Comparison of ENCODE assay signal across 12 cellular contexts in the genomic region with DNA sequence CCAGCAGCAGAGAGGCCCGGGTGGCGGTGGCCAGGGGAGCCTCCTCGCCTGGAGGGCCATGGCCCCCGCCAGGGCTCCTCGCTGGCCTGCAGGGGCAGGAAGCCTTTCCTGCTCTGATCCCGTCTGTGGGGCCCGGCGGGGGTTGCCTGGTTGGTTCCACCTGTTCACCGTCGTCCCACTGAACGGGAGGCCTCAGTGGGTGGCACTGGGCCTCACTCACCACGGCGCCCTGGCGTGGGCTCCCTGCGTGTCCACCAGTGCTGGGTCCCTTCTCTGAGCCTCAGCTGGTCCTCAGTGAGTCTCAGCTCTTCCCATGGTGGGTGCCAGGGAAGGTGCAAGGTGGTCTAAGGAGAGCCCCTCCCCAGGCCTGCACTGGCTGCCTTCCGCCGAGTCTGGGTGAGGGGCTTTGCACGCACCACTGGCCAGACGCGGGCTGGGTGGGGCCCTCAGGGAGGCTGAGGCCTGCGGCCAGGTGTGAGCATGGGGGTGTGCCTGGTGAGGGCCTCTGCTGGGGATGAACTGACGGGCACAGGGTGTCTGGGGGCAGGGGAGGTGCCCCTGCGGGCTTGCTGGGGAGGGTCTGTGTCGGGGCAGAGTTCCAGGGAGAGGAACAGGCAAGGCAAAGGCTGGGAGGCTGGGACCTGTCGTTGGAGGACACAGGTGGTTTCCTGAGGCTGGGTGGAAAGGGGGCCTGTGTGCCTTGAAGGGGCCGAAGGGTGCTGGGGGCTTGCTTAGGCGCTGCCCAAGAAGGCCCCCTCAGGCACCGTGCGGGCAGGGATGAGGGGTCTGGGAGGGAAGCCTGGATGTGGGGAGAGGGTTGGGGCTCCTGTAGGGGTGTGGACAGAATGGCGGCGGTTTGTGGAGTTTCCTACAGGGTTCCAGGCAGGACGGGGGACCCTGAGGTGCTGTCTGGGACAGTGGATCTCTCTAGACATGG.
DNase-seq lines count a peak whose midpoint lies in the region; ATAC-seq and TF ChIP-seq lines count a peak whose summit lies in the region.
"Had no signal": no experiment of that assay in that cellular context is flagged by ENCODE, and none has a peak within 500 bp of the region (broad histone marks: within the 10 kb centered on the region; RNA-seq: fewer than 3 reads in every experiment).

No MANE protein-coding gene starts in this region.

- DNase-seq in CD14-positive monocyte (ENCODE audit: low spot score) (peak; percentile 26), RWPE2 (ENCODE audit: low spot score) (peak; percentile 69), cardiac septum (ENCODE audit: low spot score) (peak; percentile 68), ovary (peak; percentile 4 to 17 (median 9)), NCI-H1092 (lab: John Stamatoyannopoulos, UW) (no peak), SK-N-DZ (ENCODE audit: low spot score) (no peak)
- no peak for DNase-seq in stimulated activated CD4-positive, alpha-beta T cell treated with anti-CD3 and anti-CD28 coated beads, Interleukin-2, amount 100 ng/mL, for 24 hours
- DNase-seq: effector CD4-positive, alpha-beta T cell; lower lobe of right lung had no signal

- H3K27me3 Mint-ChIP-seq in CD14-positive monocyte (ENCODE audit: low read depth in 3 of 3): peaks cover 45 to 56% (median 50%) of the 10 kb centered on the region in 3 donors

- intact Hi-C loops in CD14-positive monocyte (cut with micrococcal nuclease) (no loop called here), cardiac septum (cut with DNase I) (no loop called here), ovary (cut with DNase I) (no loop called here)

- no peak overlapping the region for H3K4me3 ChIP-seq in RWPE2 (ENCODE audit: severe bottlenecking)
- no peak overlapping the region for H3K4me3 ChIP-seq in ovary
- H3K4me3 ChIP-seq: BLaER1, lower lobe of right lung, smooth muscle cell had no signal

- peaks cover 0 to 14% (median 3%) of the 10 kb centered on the region in 7 donors for H3K9me3 Mint-ChIP-seq in CD14-positive monocyte

- H3K36me3 ChIP-seq in RWPE2 (ENCODE audit: low read depth): no peaks in the 10 kb centered on the region
- no peaks in the 10 kb centered on the region for H3K36me3 ChIP-seq in ovary
- H3K36me3 ChIP-seq: lower lobe of right lung had no signal

- H3K4me1 ChIP-seq in RWPE2 (ENCODE audit: insufficient read depth, poor library complexity, severe bottlenecking) (no peaks in the 10 kb centered on the region), ovary (ENCODE audit: insufficient read depth) (no peaks in the 10 kb centered on the region)
- H3K4me1 ChIP-seq: BLaER1, lower lobe of right lung had no signal

- no peak for TF ChIP-seq POLR2A in ovary (IDR thresholded peaks at IDR 0.05)

- H3K27ac Mint-ChIP-seq in CD14-positive monocyte: no peak overlapping the region

- peaks cover 3% of the 10 kb centered on the region for H3K9me3 ChIP-seq in RWPE2 (ENCODE audit: severe bottlenecking)
- H3K9me3 ChIP-seq in ovary: no peaks in the 10 kb centered on the region
- H3K9me3 ChIP-seq: BLaER1, lower lobe of right lung had no signal

- no peak for TF ChIP-seq CTCF in CD14-positive monocyte (IDR thresholded peaks at IDR 0.05)
- TF ChIP-seq CTCF in RWPE2 (IDR thresholded peaks at IDR 0.05; ENCODE audit: poor library complexity, severe bottlenecking): no peak
- no peak for TF ChIP-seq CTCF in ovary (IDR thresholded peaks at IDR 0.05)

- no peak for TF ChIP-seq EP300 in ovary (IDR thresholded peaks at IDR 0.05)

- peaks cover 0 to 6% of the 10 kb centered on the region in 2 donors for H3K36me3 Mint-ChIP-seq in CD14-positive monocyte

- H3K27ac ChIP-seq in RWPE2 (ENCODE audit: poor library complexity, severe bottlenecking) (no peak overlapping the region), ovary (no peak overlapping the region)
- H3K27ac ChIP-seq: BLaER1, lower lobe of right lung had no signal

- peak overlapping the region in 1 of 2 donors; percentile 20 for H3K4me3 Mint-ChIP-seq in CD14-positive monocyte

- peaks cover 8% of the 10 kb centered on the region for H3K4me1 Mint-ChIP-seq in CD14-positive monocyte

- WGBS in ovary, 3 donors: 86 to 92% (median 88%) methylated on average over 26 to 32 of the region's 32 CpGs

- ATAC-seq in RWPE2 (ENCODE audit: low read depth) (no peak), HG03108 (IDR thresholded peaks at IDR 0.05; ENCODE audit: unreplicated experiment) (no peak)

- no peaks in the 10 kb centered on the region for H3K27me3 ChIP-seq in RWPE2 (ENCODE audit: insufficient read depth, poor library complexity, severe bottlenecking)
- H3K27me3 ChIP-seq in ovary: no peaks in the 10 kb centered on the region
- H3K27me3 ChIP-seq: BLaER1 had no signal

Comparison
In these comparisons a context has a peak if more than half of its experiments do, and no peak if none do; other contexts are left out.
1. DNase-seq: peak in CD14-positive monocyte (single experiment), RWPE2 (single experiment), cardiac septum (single experiment) and ovary (5 of 5); none in stimulated activated CD4-positive, alpha-beta T cell treated with anti-CD3 and anti-CD28 coated beads, Interleukin-2, amount 100 ng/mL, for 24 hours (0 of 2), NCI-H1092 (single experiment) and SK-N-DZ (single experiment).